In the genomic region with DNA sequence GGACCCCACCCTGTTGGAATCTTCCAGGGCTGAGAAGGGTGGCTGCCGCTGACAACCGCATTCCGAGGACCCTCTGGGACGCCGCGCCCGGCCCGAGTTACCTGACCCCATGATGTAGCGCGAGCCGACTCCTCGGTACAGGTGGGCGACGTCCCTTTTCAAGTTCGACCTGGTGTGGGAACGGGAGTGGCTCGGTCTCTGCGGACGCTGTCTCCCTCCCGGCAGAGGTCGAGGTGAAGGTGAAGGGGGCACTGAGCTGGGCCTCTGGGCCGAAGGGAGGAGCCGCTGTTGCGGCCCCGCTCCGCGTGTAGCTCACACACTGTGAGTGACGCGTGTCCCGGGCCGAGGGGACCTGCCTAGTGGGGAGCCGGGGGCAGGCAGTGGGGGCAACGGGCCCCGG, we compare ENCODE assay signal across 20 cellular contexts. TPM values are rescaled to one million over a fixed set of nuclear protein-coding genes. Genes with fewer than 3 reads are reported as not detected.
DNase-seq lines count a peak whose midpoint lies in the region; ATAC-seq and TF ChIP-seq lines count a peak whose summit lies in the region.
"Had no signal": no experiment of that assay in that cellular context is flagged by ENCODE, and none has a peak within 500 bp of the region (broad histone marks: within the 10 kb centered on the region; RNA-seq: fewer than 3 reads in every experiment).

No MANE protein-coding gene starts in this region.

- peaks cover 0 to 9% (median 0%) of the 10 kb centered on the region in 12 donors for H3K4me1 ChIP-seq in heart left ventricle
- peaks cover 0 to 9% of the 10 kb centered on the region in 2 donors for H3K4me1 ChIP-seq in right atrium auricular region
- no peaks in the 10 kb centered on the region for H3K4me1 ChIP-seq in right cardiac atrium (ENCODE audit: control insufficient read depth, insufficient read depth, low read length)
- H3K4me1 ChIP-seq in mucosa of descending colon (ENCODE audit: low read depth), result no peaks in the 10 kb centered on the region
- no peaks in the 10 kb centered on the region for H3K4me1 ChIP-seq in aorta (ENCODE audit: control insufficient read depth in 1 of 2, insufficient read depth in 2 of 2, low read length in 2 of 2)
- peaks cover 5 to 6% of the 10 kb centered on the region in 2 experiments; a peak in 2 of 4 replicates for H3K4me1 ChIP-seq in SK-N-SH (ENCODE audit: control insufficient read depth in 1 of 2, insufficient read depth in 2 of 2, low read depth in 1 of 2, low read length in 1 of 2)
- H3K4me1 ChIP-seq: Peyer's patch had no signal

- no peaks in the 10 kb centered on the region for H3K9me3 Mint-ChIP-seq in activated T-cell treated with anti-CD3 and anti-CD28 coated beads, Interleukin-2, amount 50 U/mL, for 4 hours

- 97 to 98% (median 97%) methylated on average over 32 to 34 of the region's 34 CpGs for WGBS in heart left ventricle, 4 donors
- 97% methylated on average over 34 of the region's 34 CpGs for WGBS in right cardiac atrium
- WGBS in aorta, 2 donors, result 97 to 98% methylated on average over 34 of the region's 34 CpGs
- WGBS in SK-N-SH (ENCODE audit: low lambda C conversion rate), result 90% methylated on average over 5 of the region's 34 CpGs

- intact Hi-C loops in heart left ventricle (cut with DNase I) (no loop called here), right cardiac atrium (cut with DNase I) (no loop called here), mucosa of descending colon (cut with DNase I, micrococcal nuclease) (no loop called here), aorta (cut with DNase I) (no loop called here)

- H3K36me3 ChIP-seq in heart left ventricle, result peaks cover 0 to 61% (median 53%) of the 10 kb centered on the region in 9 donors
- peaks cover 51% of the 10 kb centered on the region for H3K36me3 ChIP-seq in right atrium auricular region
- H3K36me3 ChIP-seq in mucosa of descending colon (ENCODE audit: low read depth), result peaks cover 3% of the 10 kb centered on the region
- peaks cover 7% of the 10 kb centered on the region in 2 donors for H3K36me3 ChIP-seq in aorta (ENCODE audit: control insufficient read depth in 1 of 2, insufficient read depth in 2 of 2, low read length in 1 of 2)
- H3K36me3 ChIP-seq in SK-N-SH (replicated peaks in 1 of 2; ENCODE audit: control insufficient read depth in 1 of 2, insufficient read depth in 2 of 2, low read length in 1 of 2), result peaks cover 0 to 44% of the 10 kb centered on the region in 2 experiments

- H3K27ac ChIP-seq in heart left ventricle (no peak overlapping the region), right atrium auricular region (no peak overlapping the region), right cardiac atrium (ENCODE audit: low read length) (no peak overlapping the region), aorta (ENCODE audit: low read depth in 1 of 2, low read length in 2 of 2) (no peak overlapping the region), SK-N-SH (ENCODE audit: low read depth in 2 of 2, low read length in 1 of 2) (no peak overlapping the region)
- H3K27ac ChIP-seq: C4-2B, Peyer's patch had no signal

- no peak for TF ChIP-seq EP300 in SK-N-SH (IDR thresholded peaks at IDR 0.05; ENCODE audit: borderline replicate concordance in 1 of 2, low read depth in 1 of 2, low read length in 1 of 2)

- CTCF ChIA-PET in SK-N-SH (lab: Yijun Ruan, JAX), result no interaction called here

- H3K9ac ChIP-seq in SK-N-SH, result no peak overlapping the region

- POLR2A ChIA-PET in SK-N-SH (lab: Yijun Ruan, JAX), result no interaction called here

- no peak overlapping the region for H2AFZ ChIP-seq in SK-N-SH (ENCODE audit: low read depth)

- TF ChIP-seq CTCF in heart left ventricle (IDR thresholded peaks at IDR 0.05) (no peak), right atrium auricular region (IDR thresholded peaks at IDR 0.05) (no peak), mucosa of descending colon (IDR thresholded peaks at IDR 0.05) (no peak), SK-N-SH (IDR thresholded peaks at IDR 0.05) (no peak)

- DNase-seq in heart left ventricle (peak in 4 of 5 donors; percentile 11 to 64 (median 20)), right atrium auricular region (ENCODE audit: low spot score) (no peak), right cardiac atrium (peak in 2 of 3 donors; percentile 45 to 61), mucosa of descending colon (peak in 2 of 3 donors; percentile 23 to 53), aorta (peak; percentile 46 to 74), NCI-H526 (lab: John Stamatoyannopoulos, UW) (no peak), SK-N-SH (no peak)
- no peak for DNase-seq in activated T-cell treated with anti-CD3 and anti-CD28 coated beads, Interleukin-2, amount 50 U/mL, for 4 hours
- DNase-seq: DMS53, GDM1, IMR-90, MV-4-11, NCI-H1105 treated with DMSO at 0.1 percent for 48 hours, NCI-H2029 treated with DMSO at 0.1 percent for 48 hours, NCI-H226, NCI-H510A treated with DMSO at 0.1 percent for 48 hours, NCI-H82, Peyer's patch, SHP77 had no signal

- H4K20me1 ChIP-seq in SK-N-SH (ENCODE audit: insufficient read depth), result 0 out of 2 replicates have a peak, but pooled peaks cover 8% of the 10 kb centered on the region

- peaks cover 13% of the 10 kb centered on the region for H3K36me3 Mint-ChIP-seq in activated T-cell treated with anti-CD3 and anti-CD28 coated beads, Interleukin-2, amount 50 U/mL, for 4 hours (ENCODE audit: insufficient read depth)

- H3K27me3 ChIP-seq in heart left ventricle (no peaks in the 10 kb centered on the region), right atrium auricular region (no peaks in the 10 kb centered on the region), right cardiac atrium (ENCODE audit: control insufficient read depth, insufficient read depth) (no peaks in the 10 kb centered on the region), aorta (ENCODE audit: control insufficient read depth in 1 of 2, insufficient read depth in 2 of 2, low read length in 1 of 2) (no peaks in the 10 kb centered on the region), SK-N-SH (ENCODE audit: insufficient read depth) (no peaks in the 10 kb centered on the region)
- H3K27me3 ChIP-seq: Peyer's patch had no signal

- no peak for TF ChIP-seq POLR2A in heart left ventricle (IDR thresholded peaks at IDR 0.05)

- no peaks in the 10 kb centered on the region for H3F3A ChIP-seq in SK-N-SH (replicated peaks; ENCODE audit: insufficient read depth)

- no peaks in the 10 kb centered on the region for H3K9me2 ChIP-seq in SK-N-SH

- no peak for TF ChIP-seq RAD21 in SK-N-SH (IDR thresholded peaks at IDR 0.05; ENCODE audit: low read length)

- ATAC-seq in heart left ventricle, result no peak
- no peak for ATAC-seq in right cardiac atrium
- no peak for ATAC-seq in mucosa of descending colon
- no peak for ATAC-seq in aorta (ENCODE audit: low FRiP score)
- no peak for ATAC-seq in activated T-cell treated with anti-CD3 and anti-CD28 coated beads, Interleukin-2, amount 50 U/mL, for 4 hours

- H3K4me1 Mint-ChIP-seq in activated T-cell treated with anti-CD3 and anti-CD28 coated beads, Interleukin-2, amount 50 U/mL, for 4 hours (ENCODE audit: low read depth), result peaks cover 12% of the 10 kb centered on the region

- H3K4me2 ChIP-seq in SK-N-SH, result no peak overlapping the region

- H3K27me3 Mint-ChIP-seq in activated T-cell treated with anti-CD3 and anti-CD28 coated beads, Interleukin-2, amount 50 U/mL, for 4 hours (ENCODE audit: low read depth), result no peaks in the 10 kb centered on the region

- H3K4me3 ChIP-seq in heart left ventricle, result no peak overlapping the region
- no peak overlapping the region for H3K4me3 ChIP-seq in right atrium auricular region
- H3K4me3 ChIP-seq in right cardiac atrium (ENCODE audit: low read length), result no peak overlapping the region
- H3K4me3 ChIP-seq in mucosa of descending colon, result no peak overlapping the region
- no peak overlapping the region for H3K4me3 ChIP-seq in aorta (ENCODE audit: low read length in 2 of 2)
- H3K4me3 ChIP-seq in SK-N-SH (ENCODE audit: low read depth in 2 of 2, low read length in 1 of 2), result no peak overlapping the region
- H3K4me3 ChIP-seq: Peyer's patch had no signal

- no peak overlapping the region for H3K4me3 Mint-ChIP-seq in activated T-cell treated with anti-CD3 and anti-CD28 coated beads, Interleukin-2, amount 50 U/mL, for 4 hours

- peaks cover 10% of the 10 kb centered on the region; the same call in 1 of the 2 replicates for H3K79me2 ChIP-seq in SK-N-SH (ENCODE audit: insufficient read depth)

- H3K9me3 ChIP-seq in heart left ventricle (no peaks in the 10 kb centered on the region), right atrium auricular region (no peaks in the 10 kb centered on the region), right cardiac atrium (ENCODE audit: control insufficient read depth, low read length) (no peaks in the 10 kb centered on the region), mucosa of descending colon (no peaks in the 10 kb centered on the region), aorta (ENCODE audit: control insufficient read depth, low read length) (no peaks in the 10 kb centered on the region), SK-N-SH (no peaks in the 10 kb centered on the region)
- H3K9me3 ChIP-seq: Peyer's patch had no signal

TF ChIP-seq in SK-N-SH, 30 proteins besides CTCF, POLR2A, EP300 and RAD21:
- TF ChIP-seq NFIC (IDR thresholded peaks at IDR 0.05; ENCODE audit: borderline replicate concordance) (no peak), EZH2phosphoT487 (IDR thresholded peaks at IDR 0.05; ENCODE audit: borderline replicate concordance, low read depth) (no peak), FOSL2 (IDR thresholded peaks at IDR 0.05; ENCODE audit: borderline replicate concordance, low read depth) (no peak)

RNA-seq across cellular contexts. Expression of gene GTPBP6, which starts 4.5 kb away (rescaled TPM):
- total RNA-seq in heart left ventricle (10 to 100 TPM; 31.3 to 71.5 (median 47.5) TPM), right atrium auricular region (10 to 100 TPM; 44.6 to 52.1 TPM), right cardiac atrium (10 to 100 TPM; 48.4 to 57.6 (median 54.8) TPM), mucosa of descending colon (10 to 100 TPM; 49.8 to 55.8 (median 54.1) TPM), aorta (10 to 100 TPM; 34.7 to 44.7 TPM)
- polyA plus RNA-seq in heart left ventricle (100 to 1,000 TPM in 1 of 2 donors, 10 to 100 TPM in 1; 50.6 to 102 TPM), right cardiac atrium (59.0 TPM), aorta (10 to 100 TPM; 38.8 to 62.6 TPM), SK-N-SH (2012; rRNA removed) (39.8 and 47.3 TPM in 2 replicates)
- total RNA-seq in activated T-cell treated with anti-CD3 and anti-CD28 coated beads, Interleukin-2, amount 50 U/mL, for 4 hours, result 100 to 1,000 TPM; 123 to 142 (median 134) TPM
- polyA plus RNA-seq in SK-N-SH (2012; cell fraction: cytosol; rRNA removed), result 19.6 and 31.2 TPM in 2 replicates
- polyA plus RNA-seq in SK-N-SH (2012; cell fraction: nucleus; rRNA removed), result 39.2 and 49.4 TPM in 2 replicates

RNA-seq across cellular contexts. Expression of gene PLCXD1, which starts 32.9 kb away (rescaled TPM):
- total RNA-seq in heart left ventricle, result 1 to 10 TPM in 7 of 9 donors, under 1 TPM in 2; 0.81 to 6.8 (median 3.0) TPM
- polyA plus RNA-seq in heart left ventricle, result 10 to 100 TPM in 1 of 2 donors, 1 to 10 TPM in 1; 1.9 to 27.0 TPM
- total RNA-seq in right atrium auricular region, result 1 to 10 TPM; 2.2 to 3.0 TPM
- 1 to 10 TPM; 2.1 to 9.0 (median 4.7) TPM for total RNA-seq in right cardiac atrium
- polyA plus RNA-seq in right cardiac atrium, result 3.6 TPM
- 10 to 100 TPM; 12.6 to 20.7 (median 13.8) TPM for total RNA-seq in mucosa of descending colon
- total RNA-seq in aorta, result 1 to 10 TPM; 3.7 to 9.7 TPM
- 10 to 100 TPM in 1 of 2 donors, 1 to 10 TPM in 1; 1.3 to 16.3 TPM for polyA plus RNA-seq in aorta
- total RNA-seq in activated T-cell treated with anti-CD3 and anti-CD28 coated beads, Interleukin-2, amount 50 U/mL, for 4 hours, result 10 to 100 TPM; 23.6 to 57.6 (median 24.1) TPM
- 14.8 and 15.1 TPM in 2 replicates for polyA plus RNA-seq in SK-N-SH (2012; rRNA removed)
- polyA plus RNA-seq in SK-N-SH (2012; cell fraction: cytosol; rRNA removed), result 5.5 and 10.5 TPM in 2 replicates
- polyA plus RNA-seq in SK-N-SH (2012; cell fraction: nucleus; rRNA removed), result 56.7 and 65.6 TPM in 2 replicates

Comparison
In these comparisons a context has a peak if more than half of its experiments do, and no peak if none do; other contexts are left out.
1. DNase-seq: peak in heart left ventricle (4 of 5), right cardiac atrium (2 of 3), mucosa of descending colon (2 of 3) and aorta (2 of 2); none in right atrium auricular region (single experiment), activated T-cell treated with anti-CD3 and anti-CD28 coated beads, Interleukin-2, amount 50 U/mL, for 4 hours (single experiment), NCI-H526 (0 of 2) and SK-N-SH (single experiment).